Comparison of ENCODE assay signal across 2 cellular contexts in genomic region chr18:11487390-11487789, GRCh38.
TF ChIP-seq lines count a peak whose summit lies in the region.

No MANE protein-coding gene starts in this region.

TF ChIP-seq in SK-N-SH, 30 proteins besides CTCF, POLR2A, EP300 and RAD21 (continued from another document):
- TF ChIP-seq, protein P1, sequence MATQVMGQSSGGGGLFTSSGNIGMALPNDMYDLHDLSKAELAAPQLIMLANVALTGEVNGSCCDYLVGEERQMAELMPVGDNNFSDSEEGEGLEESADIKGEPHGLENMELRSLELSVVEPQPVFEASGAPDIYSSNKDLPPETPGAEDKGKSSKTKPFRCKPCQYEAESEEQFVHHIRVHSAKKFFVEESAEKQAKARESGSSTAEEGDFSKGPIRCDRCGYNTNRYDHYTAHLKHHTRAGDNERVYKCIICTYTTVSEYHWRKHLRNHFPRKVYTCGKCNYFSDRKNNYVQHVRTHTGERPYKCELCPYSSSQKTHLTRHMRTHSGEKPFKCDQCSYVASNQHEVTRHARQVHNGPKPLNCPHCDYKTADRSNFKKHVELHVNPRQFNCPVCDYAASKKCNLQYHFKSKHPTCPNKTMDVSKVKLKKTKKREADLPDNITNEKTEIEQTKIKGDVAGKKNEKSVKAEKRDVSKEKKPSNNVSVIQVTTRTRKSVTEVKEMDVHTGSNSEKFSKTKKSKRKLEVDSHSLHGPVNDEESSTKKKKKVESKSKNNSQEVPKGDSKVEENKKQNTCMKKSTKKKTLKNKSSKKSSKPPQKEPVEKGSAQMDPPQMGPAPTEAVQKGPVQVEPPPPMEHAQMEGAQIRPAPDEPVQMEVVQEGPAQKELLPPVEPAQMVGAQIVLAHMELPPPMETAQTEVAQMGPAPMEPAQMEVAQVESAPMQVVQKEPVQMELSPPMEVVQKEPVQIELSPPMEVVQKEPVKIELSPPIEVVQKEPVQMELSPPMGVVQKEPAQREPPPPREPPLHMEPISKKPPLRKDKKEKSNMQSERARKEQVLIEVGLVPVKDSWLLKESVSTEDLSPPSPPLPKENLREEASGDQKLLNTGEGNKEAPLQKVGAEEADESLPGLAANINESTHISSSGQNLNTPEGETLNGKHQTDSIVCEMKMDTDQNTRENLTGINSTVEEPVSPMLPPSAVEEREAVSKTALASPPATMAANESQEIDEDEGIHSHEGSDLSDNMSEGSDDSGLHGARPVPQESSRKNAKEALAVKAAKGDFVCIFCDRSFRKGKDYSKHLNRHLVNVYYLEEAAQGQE (IDR thresholded peaks at IDR 0.05; ENCODE audit: low read depth, low read length), result no peak
- no peak for TF ChIP-seq ELF1 (IDR thresholded peaks at IDR 0.05)
- no peak for TF ChIP-seq NRF1 (IDR thresholded peaks at IDR 0.05; ENCODE audit: low read depth, low read length)

TF ChIP-seq in SK-N-SH treated with all-trans-retinoic acid at 6 μM for 48 hours, 23 proteins besides CTCF, POLR2A, EP300 and RAD21 (continued from another document):
- TF ChIP-seq POU6F1 (CRISPR knock-in tag; IDR thresholded peaks at IDR 0.05; ENCODE audit: borderline replicate concordance, low read depth), result no peak
- TF ChIP-seq, protein P2, sequence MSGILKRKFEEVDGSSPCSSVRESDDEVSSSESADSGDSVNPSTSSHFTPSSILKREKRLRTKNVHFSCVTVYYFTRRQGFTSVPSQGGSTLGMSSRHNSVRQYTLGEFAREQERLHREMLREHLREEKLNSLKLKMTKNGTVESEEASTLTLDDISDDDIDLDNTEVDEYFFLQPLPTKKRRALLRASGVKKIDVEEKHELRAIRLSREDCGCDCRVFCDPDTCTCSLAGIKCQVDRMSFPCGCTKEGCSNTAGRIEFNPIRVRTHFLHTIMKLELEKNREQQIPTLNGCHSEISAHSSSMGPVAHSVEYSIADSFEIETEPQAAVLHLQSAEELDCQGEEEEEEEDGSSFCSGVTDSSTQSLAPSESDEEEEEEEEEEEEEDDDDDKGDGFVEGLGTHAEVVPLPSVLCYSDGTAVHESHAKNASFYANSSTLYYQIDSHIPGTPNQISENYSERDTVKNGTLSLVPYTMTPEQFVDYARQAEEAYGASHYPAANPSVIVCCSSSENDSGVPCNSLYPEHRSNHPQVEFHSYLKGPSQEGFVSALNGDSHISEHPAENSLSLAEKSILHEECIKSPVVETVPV (CRISPR knock-in tag; IDR thresholded peaks at IDR 0.05), result no peak
- no peak for TF ChIP-seq PPARA (CRISPR knock-in tag; IDR thresholded peaks at IDR 0.05; ENCODE audit: borderline replicate concordance)
TF ChIP-seq in SK-N-SH treated with all-trans-retinoic acid at 6 μM for 48 hours: peak in this region for 0.
